8 cellular contexts compared by ENCODE assay signal in the genomic region with DNA sequence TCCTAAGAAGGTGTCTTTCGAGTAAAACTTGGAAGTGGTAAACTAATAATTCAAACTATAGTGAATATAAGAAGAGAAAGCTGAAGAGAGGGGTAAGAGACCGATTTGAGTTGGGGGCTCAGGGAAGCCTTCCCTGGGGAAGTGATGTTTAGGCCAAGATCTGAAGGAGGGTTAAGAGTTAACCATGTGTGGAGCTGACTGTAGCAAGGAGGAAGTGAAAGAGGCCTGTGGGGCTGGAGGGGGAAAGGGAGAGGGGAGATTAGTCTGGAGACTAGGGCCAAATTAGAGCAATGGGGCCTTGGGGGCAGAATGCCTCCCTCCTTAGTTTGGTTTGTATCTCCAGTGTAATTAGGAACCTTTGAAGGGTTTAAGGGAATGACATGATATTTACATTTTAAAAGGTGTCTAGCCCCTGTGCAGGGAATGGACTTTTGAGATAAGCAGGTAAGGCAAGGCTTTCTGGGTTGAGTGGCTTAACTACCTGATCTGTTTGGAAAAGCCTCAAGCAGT. TPM values are rescaled to one million over a fixed set of nuclear protein-coding genes. Genes with fewer than 3 reads are reported as not detected.
A peak's percentile ranks its signal among the peaks of the same experiment; 100 is the strongest.
DNase-seq lines count a peak whose midpoint lies in the region; ATAC-seq and TF ChIP-seq lines count a peak whose summit lies in the region.

No MANE protein-coding gene starts in this region.

- peak overlapping the region; percentile 88 for H3K4me3 Mint-ChIP-seq in memory B cell

- DNase-seq in WERI-Rb-1 (peak; percentile 23), memory B cell (ENCODE audit: low spot score in 2 of 2) (peak; percentile 38 to 40), amniotic stem cell (lab: John Stamatoyannopoulos, UW) (no peak), COR-L47 (lab: John Stamatoyannopoulos, UW) (no peak), occipital lobe (lab: John Stamatoyannopoulos, UW) (no peak), head of caudate nucleus (no peak)

- H3K27me3 ChIP-seq in WERI-Rb-1 (ENCODE audit: insufficient read depth, low read depth, severe bottlenecking), result no peaks in the 10 kb centered on the region

- no peaks in the 10 kb centered on the region for H3K9me3 ChIP-seq in WERI-Rb-1 (ENCODE audit: severe bottlenecking)

- intact Hi-C loops in head of caudate nucleus (cut with DNase I), result no loop called here

- H3K36me3 Mint-ChIP-seq in memory B cell, result peaks cover 5% of the 10 kb centered on the region

- H3K36me3 ChIP-seq in WERI-Rb-1, result peaks cover 29% of the 10 kb centered on the region

- no peak for TF ChIP-seq CTCF in WERI-Rb-1 (IDR thresholded peaks at IDR 0.05; ENCODE audit: low read depth, low read length)

- H3K4me3 ChIP-seq in WERI-Rb-1 (ENCODE audit: low read depth, low read length), result peak overlapping the region; percentile 12; the same call in 1 of the 2 replicates

- H3K4me1 Mint-ChIP-seq in memory B cell, result peaks cover 45% of the 10 kb centered on the region

- H3K27me3 Mint-ChIP-seq in memory B cell, result no peaks in the 10 kb centered on the region

- H3K27ac ChIP-seq in WERI-Rb-1, result peak overlapping the region; percentile 99

- H3K9me3 Mint-ChIP-seq in memory B cell, result no peaks in the 10 kb centered on the region

- peak overlapping the region; percentile 78 for H3K27ac Mint-ChIP-seq in memory B cell

- peak; percentile 33 for ATAC-seq in GM18907 (IDR thresholded peaks at IDR 0.05; ENCODE audit: unreplicated experiment)
- peak; percentile 34 for ATAC-seq in HG03060 (IDR thresholded peaks at IDR 0.05; ENCODE audit: low read depth, unreplicated experiment)
- ATAC-seq in memory B cell (ENCODE audit: low read depth), result peak; percentile 31

RNA-seq across cellular contexts. Expression of gene ZNF592, which starts 2.2 kb away (rescaled TPM):
- total RNA-seq in occipital lobe, result 6.4 TPM

RNA-seq across cellular contexts. Expression of gene SEC11A, which starts 34.7 kb away (rescaled TPM):
- total RNA-seq in occipital lobe, result 68.9 TPM

Comparison
In these comparisons a context has a peak if more than half of its experiments do, and no peak if none do; other contexts are left out.
1. DNase-seq: peak in WERI-Rb-1 (single experiment) and memory B cell (2 of 2); none in amniotic stem cell (single experiment), COR-L47 (single experiment), occipital lobe (single experiment) and head of caudate nucleus (0 of 42).
2. Peak in every context shown above with its lines, with median percentiles within 50 percentile points of each other: ATAC-seq.